ENCODE assay signal across 21 cellular contexts in genomic region chr2:69280017-69280671, GRCh38.
DNase-seq lines count a peak whose midpoint lies in the region; ATAC-seq lines count a peak whose summit lies in the region.
"Had no signal": no experiment of that assay in that cellular context is flagged by ENCODE, and none has a peak within 500 bp of the region (broad histone marks: within the 10 kb centered on the region; RNA-seq: fewer than 3 reads in every experiment).

No MANE protein-coding gene starts in this region.

- no peak overlapping the region for H2BK120ac ChIP-seq in mesendoderm (ENCODE audit: low read depth, low read length)

- no peak overlapping the region for H2BK15ac ChIP-seq in mesendoderm (replicated peaks; ENCODE audit: low read depth)

- H3K27ac ChIP-seq in mesendoderm (ENCODE audit: low read depth, low read length) = no peak overlapping the region
- H3K27ac ChIP-seq: RWPE1 had no signal

- no peak overlapping the region for H3K27ac Mint-ChIP-seq in activated CD4-positive, alpha-beta T cell treated with anti-CD3 and anti-CD28 coated beads, Interleukin-2, amount 10 ng/mL, durations not matched to agents 7 days and 5 days
- H3K27ac Mint-ChIP-seq: B cell; CD4-positive, CD25-positive, alpha-beta regulatory T cell; HFFc6; IgD-negative memory B cell had no signal

- H4K5ac ChIP-seq in mesendoderm (ENCODE audit: low read length) = no peak overlapping the region

- peaks cover 10% of the 10 kb centered on the region for H3K27me3 Mint-ChIP-seq in activated CD4-positive, alpha-beta T cell treated with anti-CD3 and anti-CD28 coated beads, Interleukin-2, amount 10 ng/mL, durations not matched to agents 7 days and 5 days

- no peak overlapping the region for H3K4me3 Mint-ChIP-seq in activated CD4-positive, alpha-beta T cell treated with anti-CD3 and anti-CD28 coated beads, Interleukin-2, amount 10 ng/mL, durations not matched to agents 7 days and 5 days
- H3K4me3 Mint-ChIP-seq: B cell; CD4-positive, CD25-positive, alpha-beta regulatory T cell; HFFc6; IgD-negative memory B cell had no signal

- no peak overlapping the region for H4K8ac ChIP-seq in mesendoderm (ENCODE audit: low read depth, low read length)

- WGBS in mesendoderm (ENCODE audit: extremely low coverage, insufficient coverage, low lambda C conversion rate) = no CpG with 5 or more reads among the region's 8 CpGs

- H3K4me3 ChIP-seq in H7 (ENCODE audit: insufficient read depth, low read depth, low read length) = no peak overlapping the region
- H3K4me3 ChIP-seq in mesendoderm (ENCODE audit: low read length) = no peak overlapping the region

- no peaks in the 10 kb centered on the region for H3K79me1 ChIP-seq in mesendoderm (ENCODE audit: low read length)

- DNase-seq in AG20443 (ENCODE audit: low spot score) (peak; percentile 45), H7 (peak; percentile 40), fibroblast of gingiva (ENCODE audit: low read depth) (peak; percentile 52), mesendoderm (peak; percentile 39)
- DNase-seq in activated CD4-positive, alpha-beta T cell treated with anti-CD3 and anti-CD28 coated beads, Interleukin-2, amount 10 ng/mL, durations not matched to agents 7 days and 5 days = no peak
- DNase-seq: Caco-2; CD4-positive, CD25-positive, alpha-beta regulatory T cell; DMS153; EL; HFFc6; Kasumi-1; MM.1S; NCI-H1092 treated with DMSO at 0.1 percent for 48 hours; NCI-H2081 treated with DMSO at 0.1 percent for 48 hours; NCI-H510A; NCI-H774 had no signal

- H3K9me3 Mint-ChIP-seq in activated CD4-positive, alpha-beta T cell treated with anti-CD3 and anti-CD28 coated beads, Interleukin-2, amount 10 ng/mL, durations not matched to agents 7 days and 5 days = no peaks in the 10 kb centered on the region
- H3K9me3 Mint-ChIP-seq: HFFc6, IgD-negative memory B cell had no signal

- no peaks in the 10 kb centered on the region for H3K27me3 ChIP-seq in H7 (ENCODE audit: control insufficient read depth, insufficient read depth, low read length)
- H3K27me3 ChIP-seq in mesendoderm (ENCODE audit: insufficient read depth, low read length, poor library complexity) = no peaks in the 10 kb centered on the region

- H2BK5ac ChIP-seq in mesendoderm (ENCODE audit: low read length) = no peak overlapping the region

- H3K18ac ChIP-seq in mesendoderm (ENCODE audit: low read length) = no peak overlapping the region

- peaks cover 2% of the 10 kb centered on the region for H3K4me1 ChIP-seq in mesendoderm (ENCODE audit: control insufficient read depth, low read depth, low read length)
- H3K4me1 ChIP-seq: Caco-2 had no signal

- no peak overlapping the region for H3K4me2 ChIP-seq in mesendoderm (ENCODE audit: low read length)

- no peaks in the 10 kb centered on the region for H3K4me1 Mint-ChIP-seq in activated CD4-positive, alpha-beta T cell treated with anti-CD3 and anti-CD28 coated beads, Interleukin-2, amount 10 ng/mL, durations not matched to agents 7 days and 5 days
- H3K4me1 Mint-ChIP-seq: B cell; CD4-positive, CD25-positive, alpha-beta regulatory T cell; IgD-negative memory B cell had no signal

- CTCF ChIA-PET in activated CD4-positive, alpha-beta T cell treated with anti-CD3 and anti-CD28 coated beads, Interleukin-2, amount 10 ng/mL, durations not matched to agents 7 days and 5 days (lab: Charles Lee) = no interaction called here

- H3K79me2 ChIP-seq in mesendoderm (ENCODE audit: control insufficient read depth, insufficient read depth, low read length) = no peaks in the 10 kb centered on the region

- H3K23ac ChIP-seq in mesendoderm (ENCODE audit: low read length) = no peak overlapping the region

- H3K36me3 ChIP-seq in H7 (replicated peaks; ENCODE audit: control insufficient read depth, insufficient read depth, low read length) (no peaks in the 10 kb centered on the region), mesendoderm (ENCODE audit: control insufficient read depth, insufficient read depth, low read length) (no peaks in the 10 kb centered on the region)

- no peak overlapping the region for H3K9ac ChIP-seq in mesendoderm (ENCODE audit: low read length)

- POLR2A ChIA-PET in activated CD4-positive, alpha-beta T cell treated with anti-CD3 and anti-CD28 coated beads, Interleukin-2, amount 10 ng/mL, durations not matched to agents 7 days and 5 days (lab: Charles Lee) = no interaction called here

- no peaks in the 10 kb centered on the region for H3K36me3 Mint-ChIP-seq in activated CD4-positive, alpha-beta T cell treated with anti-CD3 and anti-CD28 coated beads, Interleukin-2, amount 10 ng/mL, durations not matched to agents 7 days and 5 days (ENCODE audit: low read depth)
- H3K36me3 Mint-ChIP-seq: CD4-positive, CD25-positive, alpha-beta regulatory T cell; IgD-negative memory B cell had no signal

- no peak overlapping the region for H3K56ac ChIP-seq in mesendoderm (ENCODE audit: low read length)

- no peak overlapping the region for H2AK5ac ChIP-seq in mesendoderm (ENCODE audit: low read length)

- ATAC-seq in GM19023 (IDR thresholded peaks at IDR 0.05; ENCODE audit: unreplicated experiment) (no peak), GM21390 (IDR thresholded peaks at IDR 0.05; ENCODE audit: unreplicated experiment) (no peak)

- H3K4ac ChIP-seq in mesendoderm (ENCODE audit: low read depth, low read length) = no peak overlapping the region
